In the genomic region with DNA sequence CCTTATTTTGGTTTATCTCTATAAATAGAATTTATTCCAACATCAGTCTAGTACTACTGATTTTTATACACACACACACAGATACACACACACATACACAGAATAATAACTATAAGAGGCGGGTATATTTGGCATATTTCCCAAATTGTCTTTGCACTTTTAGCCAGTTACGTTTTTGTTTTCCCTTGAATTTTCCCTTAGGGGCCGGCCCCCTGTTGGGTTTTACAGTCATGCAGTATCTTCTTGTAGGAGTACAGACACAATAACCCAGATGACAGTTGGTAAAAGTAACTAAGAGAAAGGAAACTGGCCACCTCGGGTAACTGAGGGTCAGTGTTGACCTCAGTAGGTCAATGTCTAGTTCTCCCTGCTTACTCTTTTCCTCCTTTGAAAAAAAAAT, we compare ENCODE assay signal across 28 cellular contexts.
"Had no signal": no experiment of that assay in that cellular context is flagged by ENCODE, and none has a peak within 500 bp of the region (broad histone marks: within the 10 kb centered on the region; RNA-seq: fewer than 3 reads in every experiment).

No MANE protein-coding gene starts in this region.

- H3K36me3 Mint-ChIP-seq: activated CD8-positive, alpha-beta memory T cell treated with anti-CD3 and anti-CD28 coated beads, Interleukin-2, amount 10 ng/mL, durations not matched to agents 7 days and 5 days; stimulated activated effector memory CD8-positive, alpha-beta T cell treated with anti-CD3 and anti-CD28 coated beads, Interleukin-12 subunit alpha, Interleukin-12 subunit beta, amount 100 ng/mL, for 72 hours had no signal

- H3K9me3 Mint-ChIP-seq: activated naive CD4-positive, alpha-beta T cell treated with anti-CD3 and anti-CD28 coated beads, Interleukin-2, amount 50 U/mL, for 24 hours; activated T-helper 2 cell treated with anti-CD3 and anti-CD28 coated beads, Interferon-gamma antibody, Interleukin-2, Interleukin-4, amounts not matched to agents 10 μg/mL and 5 μg/mL and 100 μg/mL, durations not matched to agents 14 hours and 24 hours and 36 hours; central memory CD8-positive, alpha-beta T cell; naive B cell; stimulated activated effector memory CD8-positive, alpha-beta T cell treated with anti-CD3 and anti-CD28 coated beads, Interleukin-12 subunit alpha, Interleukin-12 subunit beta, amount 100 ng/mL, for 72 hours; stimulated activated naive CD8-positive, alpha-beta T cell treated with anti-CD3 and anti-CD28 coated beads, Interleukin-15, Interleukin-2, amounts not matched to agents 100 ng/mL and 50 ng/mL, for 24 hours had no signal

- H3K36me3 ChIP-seq: esophagus muscularis mucosa, heart left ventricle, pancreas, prostate gland, upper lobe of left lung had no signal

- DNase-seq: activated CD4-positive, alpha-beta T cell treated with anti-CD3 and anti-CD28 coated beads for 36 hours; activated CD4-positive, CD25-positive, alpha-beta regulatory T cell; activated CD8-positive, alpha-beta memory T cell treated with anti-CD3 and anti-CD28 coated beads, Interleukin-2, amount 10 ng/mL, durations not matched to agents 7 days and 5 days; activated CD8-positive, alpha-beta T cell treated with anti-CD3 and anti-CD28 coated beads, Interleukin-2, amount 10 ng/mL, durations not matched to agents 7 days and 5 days; activated naive CD8-positive, alpha-beta T cell treated with anti-CD3 and anti-CD28 coated beads, Interleukin-2, amount 50 U/mL, for 24 hours; activated T-cell treated with anti-CD3 and anti-CD28 coated beads, Interleukin-2, amount 50 U/mL, for 48 hours; amygdala; dermis blood vessel endothelial cell; effector CD4-positive, alpha-beta T cell; foreskin keratinocyte; heart left ventricle; hypothalamus; left ventricle myocardium superior; naive B cell; pancreas; retina; stimulated activated CD4-positive, alpha-beta T cell treated with anti-CD3 and anti-CD28 coated beads, Interleukin-4, amount 100 ng/mL, for 24 hours; T-helper 2 cell; upper lobe of left lung had no signal

- H3K4me3 ChIP-seq: esophagus muscularis mucosa, heart left ventricle, pancreas, prostate gland, skin epidermis, upper lobe of left lung had no signal

- H3K27me3 Mint-ChIP-seq: activated CD4-positive, alpha-beta T cell treated with anti-CD3 and anti-CD28 coated beads for 36 hours; activated CD8-positive, alpha-beta memory T cell treated with anti-CD3 and anti-CD28 coated beads, Interleukin-2, amount 10 ng/mL, durations not matched to agents 7 days and 5 days; activated naive CD4-positive, alpha-beta T cell treated with anti-CD3 and anti-CD28 coated beads, Interleukin-2, amount 50 U/mL, for 24 hours; activated naive CD8-positive, alpha-beta T cell treated with anti-CD3 and anti-CD28 coated beads, Interleukin-2, amount 50 U/mL, for 24 hours; central memory CD8-positive, alpha-beta T cell; naive B cell; stimulated activated naive CD8-positive, alpha-beta T cell treated with anti-CD3 and anti-CD28 coated beads, Interleukin-15, Interleukin-2, amounts not matched to agents 100 ng/mL and 50 ng/mL, for 24 hours had no signal

- H3K9me3 ChIP-seq: esophagus muscularis mucosa, heart left ventricle, pancreas, prostate gland, upper lobe of left lung had no signal

- ATAC-seq: activated CD4-positive, alpha-beta T cell treated with anti-CD3 and anti-CD28 coated beads for 36 hours; activated CD8-positive, alpha-beta memory T cell treated with anti-CD3 and anti-CD28 coated beads, Interleukin-2, amount 10 ng/mL, durations not matched to agents 7 days and 5 days; activated CD8-positive, alpha-beta T cell treated with anti-CD3 and anti-CD28 coated beads, Interleukin-2, amount 10 ng/mL, durations not matched to agents 7 days and 5 days; activated naive CD8-positive, alpha-beta T cell treated with anti-CD3 and anti-CD28 coated beads, Interleukin-2, amount 50 U/mL, for 24 hours; foreskin keratinocyte; heart left ventricle; left ventricle myocardium superior; pancreas; sciatic nerve; stimulated activated effector memory CD8-positive, alpha-beta T cell treated with anti-CD3 and anti-CD28 coated beads, Interleukin-12 subunit alpha, Interleukin-12 subunit beta, amount 100 ng/mL, for 72 hours had no signal

- H3K27me3 ChIP-seq: esophagus muscularis mucosa, foreskin keratinocyte, heart left ventricle, pancreas, upper lobe of left lung had no signal

- H3K4me1 ChIP-seq: esophagus muscularis mucosa, foreskin keratinocyte, heart left ventricle, prostate gland, upper lobe of left lung had no signal

- H3K27ac Mint-ChIP-seq: activated CD4-positive, alpha-beta T cell treated with anti-CD3 and anti-CD28 coated beads for 36 hours; activated CD8-positive, alpha-beta memory T cell treated with anti-CD3 and anti-CD28 coated beads, Interleukin-2, amount 10 ng/mL, durations not matched to agents 7 days and 5 days; activated CD8-positive, alpha-beta T cell treated with anti-CD3 and anti-CD28 coated beads, Interleukin-2, amount 10 ng/mL, durations not matched to agents 7 days and 5 days; activated naive CD4-positive, alpha-beta T cell treated with anti-CD3 and anti-CD28 coated beads, Interleukin-2, amount 50 U/mL, for 24 hours; activated naive CD8-positive, alpha-beta T cell treated with anti-CD3 and anti-CD28 coated beads, Interleukin-2, amount 50 U/mL, for 24 hours; activated T-helper 2 cell treated with anti-CD3 and anti-CD28 coated beads, Interferon-gamma antibody, Interleukin-2, Interleukin-4, amounts not matched to agents 10 μg/mL and 5 μg/mL and 100 μg/mL, durations not matched to agents 14 hours and 24 hours and 36 hours; stimulated activated effector memory CD8-positive, alpha-beta T cell treated with anti-CD3 and anti-CD28 coated beads, Interleukin-12 subunit alpha, Interleukin-12 subunit beta, amount 100 ng/mL, for 72 hours; stimulated activated naive CD8-positive, alpha-beta T cell treated with anti-CD3 and anti-CD28 coated beads, Interleukin-15, Interleukin-2, amounts not matched to agents 100 ng/mL and 50 ng/mL, for 24 hours had no signal

- H3K27ac ChIP-seq: esophagus muscularis mucosa, foreskin keratinocyte, heart left ventricle, pancreas, prostate gland, skin epidermis, upper lobe of left lung had no signal

- H3K4me3 Mint-ChIP-seq: activated CD4-positive, alpha-beta T cell treated with anti-CD3 and anti-CD28 coated beads for 36 hours; activated CD8-positive, alpha-beta memory T cell treated with anti-CD3 and anti-CD28 coated beads, Interleukin-2, amount 10 ng/mL, durations not matched to agents 7 days and 5 days; activated CD8-positive, alpha-beta T cell treated with anti-CD3 and anti-CD28 coated beads, Interleukin-2, amount 10 ng/mL, durations not matched to agents 7 days and 5 days; activated naive CD4-positive, alpha-beta T cell treated with anti-CD3 and anti-CD28 coated beads, Interleukin-2, amount 50 U/mL, for 24 hours; activated naive CD8-positive, alpha-beta T cell treated with anti-CD3 and anti-CD28 coated beads, Interleukin-2, amount 50 U/mL, for 24 hours; central memory CD8-positive, alpha-beta T cell; stimulated activated effector memory CD8-positive, alpha-beta T cell treated with anti-CD3 and anti-CD28 coated beads, Interleukin-12 subunit alpha, Interleukin-12 subunit beta, amount 100 ng/mL, for 72 hours; stimulated activated naive CD8-positive, alpha-beta T cell treated with anti-CD3 and anti-CD28 coated beads, Interleukin-15, Interleukin-2, amounts not matched to agents 100 ng/mL and 50 ng/mL, for 24 hours had no signal
